ENCODE assay signal across 19 cellular contexts in genomic region chr14:90663680-90664079, GRCh38.
DNase-seq lines count a peak whose midpoint lies in the region; ATAC-seq and TF ChIP-seq lines count a peak whose summit lies in the region.
"Had no signal": no experiment of that assay in that cellular context is flagged by ENCODE, and none has a peak within 500 bp of the region (broad histone marks: within the 10 kb centered on the region; RNA-seq: fewer than 3 reads in every experiment).

No MANE protein-coding gene starts in this region.

- H3K27me3 ChIP-seq in left ventricle myocardium inferior (ENCODE audit: low read depth) (no peaks in the 10 kb centered on the region), dorsolateral prefrontal cortex (no peaks in the 10 kb centered on the region), neuronal stem cell (ENCODE audit: control insufficient read depth in 3 of 3, insufficient read depth in 3 of 3, low read depth in 1 of 3, low read length in 3 of 3) (no peaks in the 10 kb centered on the region), thyroid gland (no peaks in the 10 kb centered on the region)

- H3K4me3 Mint-ChIP-seq in endothelial cell (ENCODE audit: unreplicated experiment): no peak overlapping the region
- no peak overlapping the region for H3K4me3 Mint-ChIP-seq in activated T-helper 1 cell treated with anti-CD3 and anti-CD28 coated beads, Interleukin-12 subunit alpha, Interleukin-12 subunit beta, Interleukin-2, Interleukin-4 antibody, amounts not matched to agents 30 ng/mL and 10 ng/mL and 1 ng/mL, durations not matched to agents 14 hours and 24 hours and 36 hours
- H3K4me3 Mint-ChIP-seq: CD14-positive monocyte; CD8-positive, alpha-beta T cell; HFFc6 had no signal

- no peak overlapping the region for H2BK5ac ChIP-seq in neuronal stem cell (ENCODE audit: low read length)

- H3K18ac ChIP-seq in neuronal stem cell (ENCODE audit: low read length): no peak overlapping the region

- H3K4me1 Mint-ChIP-seq in endothelial cell (ENCODE audit: unreplicated experiment): no peaks in the 10 kb centered on the region
- peaks cover 10% of the 10 kb centered on the region for H3K4me1 Mint-ChIP-seq in activated T-helper 1 cell treated with anti-CD3 and anti-CD28 coated beads, Interleukin-12 subunit alpha, Interleukin-12 subunit beta, Interleukin-2, Interleukin-4 antibody, amounts not matched to agents 30 ng/mL and 10 ng/mL and 1 ng/mL, durations not matched to agents 14 hours and 24 hours and 36 hours (ENCODE audit: low read depth)

- H3K9me3 ChIP-seq in left ventricle myocardium inferior (replicated peaks): no peaks in the 10 kb centered on the region
- peaks cover 0 to 4% of the 10 kb centered on the region in 2 donors for H3K9me3 ChIP-seq in neuronal stem cell (replicated peaks in 1 of 2; ENCODE audit: control insufficient read depth in 2 of 2, insufficient read depth in 1 of 2, low read depth in 1 of 2, low read length in 2 of 2)
- H3K9me3 ChIP-seq in thyroid gland: no peaks in the 10 kb centered on the region

- H3K14ac ChIP-seq in neuronal stem cell (ENCODE audit: low read length): no peak overlapping the region

- H2BK12ac ChIP-seq in neuronal stem cell (ENCODE audit: low read length): no peak overlapping the region

- no peak overlapping the region for H2AFZ ChIP-seq in neuronal stem cell (ENCODE audit: low read length)

- no peak overlapping the region for H4K91ac ChIP-seq in neuronal stem cell (ENCODE audit: low read depth, low read length, poor library complexity)

- H3K4me2 ChIP-seq in neuronal stem cell (ENCODE audit: insufficient read depth, low read length, poor library complexity, severe bottlenecking): no peak overlapping the region

- H3K4me1 ChIP-seq in left ventricle myocardium inferior (peaks cover 45% of the 10 kb centered on the region), neuronal stem cell (ENCODE audit: control insufficient read depth in 2 of 2, insufficient read depth in 1 of 2, low read depth in 1 of 2, low read length in 2 of 2) (peaks cover 0 to 14% of the 10 kb centered on the region in 2 donors), thyroid gland (peaks cover 13% of the 10 kb centered on the region in 2 donors)

- H3K27ac Mint-ChIP-seq in endothelial cell (ENCODE audit: unreplicated experiment): no peak overlapping the region
- no peak overlapping the region for H3K27ac Mint-ChIP-seq in activated T-helper 1 cell treated with anti-CD3 and anti-CD28 coated beads, Interleukin-12 subunit alpha, Interleukin-12 subunit beta, Interleukin-2, Interleukin-4 antibody, amounts not matched to agents 30 ng/mL and 10 ng/mL and 1 ng/mL, durations not matched to agents 14 hours and 24 hours and 36 hours
- H3K27ac Mint-ChIP-seq: CD14-positive monocyte; CD8-positive, alpha-beta T cell; HFFc6 had no signal

- H3K23ac ChIP-seq in neuronal stem cell (ENCODE audit: low read depth, low read length, poor library complexity): no peak overlapping the region

- ATAC-seq in Right ventricle myocardium superior (ENCODE audit: poor library complexity): no peak
- ATAC-seq: CD8-positive, alpha-beta T cell had no signal

- H2BK120ac ChIP-seq in neuronal stem cell (ENCODE audit: low read depth, low read length): no peak overlapping the region

- no peak overlapping the region for H3K4me3 ChIP-seq in left ventricle myocardium inferior
- H3K4me3 ChIP-seq in dorsolateral prefrontal cortex: no peak overlapping the region
- H3K4me3 ChIP-seq in neuronal stem cell (ENCODE audit: low read length in 2 of 2): no peak overlapping the region
- H3K4me3 ChIP-seq in thyroid gland (replicated peaks in 1 of 3): no peak overlapping the region

- peaks cover 5% of the 10 kb centered on the region for H3K36me3 ChIP-seq in left ventricle myocardium inferior
- H3K36me3 ChIP-seq in neuronal stem cell (replicated peaks in 1 of 2; ENCODE audit: control insufficient read depth in 2 of 2, insufficient read depth in 2 of 2, low read length in 2 of 2): no peaks in the 10 kb centered on the region
- no peaks in the 10 kb centered on the region for H3K36me3 ChIP-seq in thyroid gland

- intact Hi-C loops in left ventricle myocardium inferior (cut with micrococcal nuclease) (no loop called here), Right ventricle myocardium superior (cut with DNase I) (no loop called here), dorsolateral prefrontal cortex (cut with DNase I) (no loop called here), thyroid gland (cut with DNase I) (no loop called here)
- intact Hi-C loops in activated T-helper 1 cell treated with anti-CD3 and anti-CD28 coated beads, Interleukin-12 subunit alpha, Interleukin-12 subunit beta, Interleukin-2, Interleukin-4 antibody, amounts not matched to agents 30 ng/mL and 10 ng/mL and 1 ng/mL, durations not matched to agents 14 hours and 24 hours and 36 hours (cut with micrococcal nuclease): no loop called here

- H3K79me1 ChIP-seq in neuronal stem cell (ENCODE audit: low read depth, low read length): no peaks in the 10 kb centered on the region

- TF ChIP-seq CTCF in left ventricle myocardium inferior (IDR thresholded peaks at IDR 0.05; ENCODE audit: borderline replicate concordance) (no peak), dorsolateral prefrontal cortex (IDR thresholded peaks at IDR 0.05 in 54 of 56, conservative IDR thresholded peaks at IDR 0.05 in 2 of 56; ENCODE audit: low read depth in 1 of 56, partially characterized antibody in 56 of 56) (no peak), thyroid gland (IDR thresholded peaks at IDR 0.05) (no peak), endothelial cell (IDR thresholded peaks at IDR 0.05; ENCODE audit: unreplicated experiment) (no peak)

- H3K36me3 Mint-ChIP-seq in endothelial cell (ENCODE audit: low read depth, unreplicated experiment): peaks cover 29% of the 10 kb centered on the region
- no peaks in the 10 kb centered on the region for H3K36me3 Mint-ChIP-seq in activated T-helper 1 cell treated with anti-CD3 and anti-CD28 coated beads, Interleukin-12 subunit alpha, Interleukin-12 subunit beta, Interleukin-2, Interleukin-4 antibody, amounts not matched to agents 30 ng/mL and 10 ng/mL and 1 ng/mL, durations not matched to agents 14 hours and 24 hours and 36 hours (ENCODE audit: low read depth)
- H3K36me3 Mint-ChIP-seq: CD8-positive, alpha-beta T cell had no signal

- no peak overlapping the region for H3K4ac ChIP-seq in neuronal stem cell (ENCODE audit: low read length)

- no CpG with 5 or more reads among the region's 5 CpGs for WGBS in neuronal stem cell (ENCODE audit: extremely low coverage in 2 of 2, insufficient read length in 2 of 2, insufficient replicate concordance in 1 of 2), 2 donors
- 100% methylated on average over 5 of the region's 5 CpGs for WGBS in thyroid gland, 2 donors

- no peak overlapping the region for H4K8ac ChIP-seq in neuronal stem cell (ENCODE audit: low read depth, low read length)

- H3K9me3 Mint-ChIP-seq in endothelial cell (ENCODE audit: unreplicated experiment): no peaks in the 10 kb centered on the region
- no peaks in the 10 kb centered on the region for H3K9me3 Mint-ChIP-seq in activated T-helper 1 cell treated with anti-CD3 and anti-CD28 coated beads, Interleukin-12 subunit alpha, Interleukin-12 subunit beta, Interleukin-2, Interleukin-4 antibody, amounts not matched to agents 30 ng/mL and 10 ng/mL and 1 ng/mL, durations not matched to agents 14 hours and 24 hours and 36 hours
- H3K9me3 Mint-ChIP-seq: CD14-positive monocyte, HFFc6 had no signal

- H3K9ac ChIP-seq in neuronal stem cell (ENCODE audit: low read depth, low read length, poor library complexity): peak overlapping the region; percentile 54

- H3K27ac ChIP-seq in left ventricle myocardium inferior (replicated peaks): peak overlapping the region; percentile 6
- H3K27ac ChIP-seq in dorsolateral prefrontal cortex: peak overlapping the region in 57 of 59 donors; percentile 1 to 92 (median 70)
- no peak overlapping the region for H3K27ac ChIP-seq in neuronal stem cell (replicated peaks; ENCODE audit: low read length)
- H3K27ac ChIP-seq in temporal lobe (ENCODE audit: low read depth, low read length): peak overlapping the region; percentile 20
- H3K27ac ChIP-seq in thyroid gland: no peak overlapping the region
- H3K27ac ChIP-seq: 22Rv1 had no signal

- H3K27me3 Mint-ChIP-seq in endothelial cell (ENCODE audit: unreplicated experiment): peaks cover 6% of the 10 kb centered on the region
- peaks cover 20% of the 10 kb centered on the region for H3K27me3 Mint-ChIP-seq in activated T-helper 1 cell treated with anti-CD3 and anti-CD28 coated beads, Interleukin-12 subunit alpha, Interleukin-12 subunit beta, Interleukin-2, Interleukin-4 antibody, amounts not matched to agents 30 ng/mL and 10 ng/mL and 1 ng/mL, durations not matched to agents 14 hours and 24 hours and 36 hours (ENCODE audit: insufficient read depth)

- no peak for TF ChIP-seq POLR2A in thyroid gland (IDR thresholded peaks at IDR 0.05)

- no peak overlapping the region for H2BK15ac ChIP-seq in neuronal stem cell (ENCODE audit: low read length)

- peak overlapping the region; percentile 13 for H2AK5ac ChIP-seq in neuronal stem cell (ENCODE audit: low read depth, low read length)

- DNase-seq in left ventricle myocardium inferior: no peak
- DNase-seq in Right ventricle myocardium superior: no peak
- peak in 2 of 10 donors; percentile 56 to 57 for DNase-seq in dorsolateral prefrontal cortex
- no peak for DNase-seq in neuronal stem cell (ENCODE audit: low spot score)
- DNase-seq in thyroid gland: no peak
- DNase-seq in endothelial cell (ENCODE audit: low spot score): no peak
- DNase-seq in activated T-helper 1 cell treated with anti-CD3 and anti-CD28 coated beads, Interleukin-12 subunit alpha, Interleukin-12 subunit beta, Interleukin-2, Interleukin-4 antibody, amounts not matched to agents 30 ng/mL and 10 ng/mL and 1 ng/mL, durations not matched to agents 14 hours and 24 hours and 36 hours (ENCODE audit: low spot score): no peak
- DNase-seq: CD8-positive, alpha-beta T cell; COR-L47; DMS153; DMS79 treated with DMSO at 0.1 percent for 48 hours; EL; GDM1; GOT3; HCEC 1CT; HFFc6 had no signal

Comparison
In these comparisons a context has a peak if more than half of its experiments do, and no peak if none do; other contexts are left out.
1. H3K27ac ChIP-seq: peak in left ventricle myocardium inferior (single experiment), dorsolateral prefrontal cortex (57 of 59) and temporal lobe (single experiment); none in neuronal stem cell (single experiment) and thyroid gland (0 of 3).